In genomic region chr7:92682767-92683539, GRCh38 we compare ENCODE assay signal across 10 cellular contexts.
DNase-seq lines count a peak whose midpoint lies in the region; ATAC-seq and TF ChIP-seq lines count a peak whose summit lies in the region.
"Had no signal": no experiment of that assay in that cellular context is flagged by ENCODE, and none has a peak within 500 bp of the region (broad histone marks: within the 10 kb centered on the region; RNA-seq: fewer than 3 reads in every experiment).

No MANE protein-coding gene starts in this region.

- peak; percentile 56 to 60 for ATAC-seq in activated T-cell treated with anti-CD3 and anti-CD28 coated beads, Interleukin-2, amount 50 U/mL, for 72 hours (replicated peaks in 1 of 2)
- ATAC-seq in thoracic aorta (ENCODE audit: insufficient number of reproducible peaks, low FRiP score, low read depth) = no peak
- no peak for ATAC-seq in GM18498 (IDR thresholded peaks at IDR 0.05; ENCODE audit: unreplicated experiment)
- ATAC-seq: K562 had no signal

- H3K36me3 Mint-ChIP-seq in activated T-cell treated with anti-CD3 and anti-CD28 coated beads, Interleukin-2, amount 50 U/mL, for 72 hours (ENCODE audit: insufficient read depth in 2 of 2) = peaks cover 16 to 48% of the 10 kb centered on the region in 2 donors
- H3K36me3 Mint-ChIP-seq in activated naive CD8-positive, alpha-beta T cell treated with anti-CD3 and anti-CD28 coated beads for 36 hours = peaks cover 62% of the 10 kb centered on the region

- peak overlapping the region; percentile 60 to 72 for H3K4me3 Mint-ChIP-seq in activated T-cell treated with anti-CD3 and anti-CD28 coated beads, Interleukin-2, amount 50 U/mL, for 72 hours
- H3K4me3 Mint-ChIP-seq in activated naive CD8-positive, alpha-beta T cell treated with anti-CD3 and anti-CD28 coated beads for 36 hours = peak overlapping the region; percentile 32

- no peaks in the 10 kb centered on the region for H3K9me3 ChIP-seq in thoracic aorta

- TF ChIP-seq CTCF in thoracic aorta (IDR thresholded peaks at IDR 0.05) = no peak

- no peak overlapping the region for H3K4me3 ChIP-seq in thoracic aorta
- H3K4me3 ChIP-seq: K562 had no signal

- no peaks in the 10 kb centered on the region for H3K9me3 Mint-ChIP-seq in activated T-cell treated with anti-CD3 and anti-CD28 coated beads, Interleukin-2, amount 50 U/mL, for 72 hours
- no peaks in the 10 kb centered on the region for H3K9me3 Mint-ChIP-seq in activated naive CD8-positive, alpha-beta T cell treated with anti-CD3 and anti-CD28 coated beads for 36 hours

- no peaks in the 10 kb centered on the region for H3K27me3 ChIP-seq in thoracic aorta (replicated peaks; ENCODE audit: insufficient read depth)

- H3K27ac Mint-ChIP-seq in activated T-cell treated with anti-CD3 and anti-CD28 coated beads, Interleukin-2, amount 50 U/mL, for 72 hours = peak overlapping the region; percentile 98
- H3K27ac Mint-ChIP-seq in activated naive CD8-positive, alpha-beta T cell treated with anti-CD3 and anti-CD28 coated beads for 36 hours = peak overlapping the region; percentile 93

- no peaks in the 10 kb centered on the region for H3K36me3 ChIP-seq in thoracic aorta

- no peaks in the 10 kb centered on the region for H3K27me3 Mint-ChIP-seq in activated T-cell treated with anti-CD3 and anti-CD28 coated beads, Interleukin-2, amount 50 U/mL, for 72 hours (ENCODE audit: low read depth)
- no peaks in the 10 kb centered on the region for H3K27me3 Mint-ChIP-seq in activated naive CD8-positive, alpha-beta T cell treated with anti-CD3 and anti-CD28 coated beads for 36 hours

- H3K27ac ChIP-seq in thoracic aorta = peak overlapping the region; percentile 32 to 37

- peaks cover 17 to 34% of the 10 kb centered on the region in 2 donors for H3K4me1 ChIP-seq in thoracic aorta (ENCODE audit: control insufficient read depth in 1 of 2, low read depth in 2 of 2)

- H3K4me1 Mint-ChIP-seq in activated T-cell treated with anti-CD3 and anti-CD28 coated beads, Interleukin-2, amount 50 U/mL, for 72 hours (ENCODE audit: low read depth) = peaks cover 93% of the 10 kb centered on the region
- peaks cover 74% of the 10 kb centered on the region for H3K4me1 Mint-ChIP-seq in activated naive CD8-positive, alpha-beta T cell treated with anti-CD3 and anti-CD28 coated beads for 36 hours

- DNase-seq in activated T-cell treated with anti-CD3 and anti-CD28 coated beads, Interleukin-2, amount 50 U/mL, for 72 hours = no peak
- DNase-seq in activated T-cell treated with anti-CD3 and anti-CD28 coated beads, Interleukin-2, amount 50 U/mL, for 1 hour = no peak
- no peak for DNase-seq in activated naive CD8-positive, alpha-beta T cell treated with anti-CD3 and anti-CD28 coated beads for 36 hours
- peak; percentile 13 for DNase-seq in inferior parietal cortex (ENCODE audit: extremely low spot score)
- no peak for DNase-seq in thoracic aorta (ENCODE audit: low spot score)
- no peak for DNase-seq in NK-92 (lab: John Stamatoyannopoulos, UW; ENCODE audit: unreplicated experiment)
- no peak for DNase-seq in NOMO-1 treated with DMSO at 0.1 percent for 48 hours (lab: John Stamatoyannopoulos, UW; ENCODE audit: unreplicated experiment)
- DNase-seq: NCI-H2029 treated with DMSO at 0.1 percent for 48 hours had no signal

Comparison
In these comparisons a context has a peak if more than half of its experiments do, and no peak if none do; other contexts are left out.
1. ATAC-seq: peak in activated T-cell treated with anti-CD3 and anti-CD28 coated beads, Interleukin-2, amount 50 U/mL, for 72 hours (2 of 2); none in thoracic aorta (single experiment) and GM18498 (single experiment).